ENCODE assay signal across 9 cellular contexts in the genomic region with DNA sequence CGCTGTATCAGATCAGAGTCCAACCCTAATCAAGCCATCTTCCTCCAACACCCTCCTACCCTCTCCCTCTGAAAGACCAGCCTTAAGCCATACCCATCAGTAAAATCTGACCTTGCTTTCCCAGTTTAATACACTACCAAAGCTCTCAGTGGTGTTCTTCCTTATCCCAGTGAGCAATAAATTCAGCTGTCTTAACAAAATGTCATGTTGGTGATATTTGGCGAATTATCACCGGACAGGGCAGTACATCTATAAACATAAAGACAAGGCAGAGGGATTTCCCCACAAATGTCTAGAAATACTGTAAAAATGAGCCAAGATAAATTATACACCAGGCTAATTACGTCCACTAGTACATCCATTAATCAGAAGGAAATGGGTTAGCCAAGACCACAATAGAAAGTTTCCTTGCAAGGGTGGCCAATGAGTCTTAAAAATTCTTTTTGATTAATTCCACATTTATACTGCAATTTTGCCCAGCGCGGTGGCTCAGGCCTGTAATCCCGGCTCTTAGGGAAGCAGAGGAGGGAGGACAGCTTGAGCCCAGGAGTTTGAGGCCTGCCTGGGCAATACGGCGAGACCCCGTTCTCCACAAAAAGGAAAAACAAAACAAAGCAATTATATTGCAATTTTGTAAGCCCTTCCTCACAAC. TPM values are rescaled to one million over a fixed set of nuclear protein-coding genes. Genes with fewer than 3 reads are reported as not detected.
DNase-seq lines count a peak whose midpoint lies in the region; ATAC-seq, FAIRE-seq and TF ChIP-seq lines count a peak whose summit lies in the region.
"Had no signal": no experiment of that assay in that cellular context is flagged by ENCODE, and none has a peak within 500 bp of the region (broad histone marks: within the 10 kb centered on the region; RNA-seq: fewer than 3 reads in every experiment).

No MANE protein-coding gene starts in this region.

- intact Hi-C loops in heart left ventricle (cut with DNase I) (loop anchor here in 4 of 10 donors (2.0 to 10.0 kb wide), 4 partner anchors 112 to 434 kb away; partner anchors contain the start of genes ZNF292 (in 2 of the 4) and SLC35A1 (in 1 of the 4)), Right ventricle myocardium superior (cut with DNase I) (no loop called here), K562 (cut with micrococcal nuclease) (loop anchor here (2.0 kb wide), 1 partner anchor 112 kb away; no protein-coding TSS in a partner anchor), uterus (cut with DNase I; ENCODE audit: low total_unique reads) (no loop called here)

- H3K9me3 ChIP-seq in heart left ventricle (no peaks in the 10 kb centered on the region), K562 (replicated peaks; ENCODE audit: control insufficient read depth, insufficient read depth, low read depth, low read length) (no peaks in the 10 kb centered on the region), uterus (no peaks in the 10 kb centered on the region)

- H3K4me3 Mint-ChIP-seq in memory B cell, result peak overlapping the region; percentile 92

- peaks cover 11% of the 10 kb centered on the region; the same call in 1 of the 2 replicates for H4K20me1 ChIP-seq in K562 (replicated peaks; ENCODE audit: control insufficient read depth, insufficient read depth, low read length)

- CTCF ChIA-PET in K562 (lab: Yijun Ruan, JAX; ENCODE audit: low intra/inter-chr PET ratio), result no interaction called here

- FAIRE-seq in K562 (lab: Jason Lieb, UNC), result no peak

- H3K27me3 ChIP-seq in heart left ventricle (no peaks in the 10 kb centered on the region), K562 (ENCODE audit: control insufficient read depth in 2 of 2, insufficient read depth in 2 of 2, low read length in 2 of 2) (no peaks in the 10 kb centered on the region), uterus (no peaks in the 10 kb centered on the region)

- no peak for TF ChIP-seq RAD21 in K562 (CRISPR knock-in tag; conservative IDR thresholded peaks at IDR 0.05 in 1 of 2, IDR thresholded peaks at IDR 0.05 in 1 of 2)

- POLR2A ChIA-PET in K562 (lab: Yijun Ruan, JAX), result interaction anchor here (0.6 to 2.0 kb wide), 16 partner anchors 8 to 393 kb away, joined by 3 to 6 read pairs (median 4); no protein-coding TSS in a partner anchor

- no peaks in the 10 kb centered on the region for H3K9me3 Mint-ChIP-seq in memory B cell

- no peak for TF ChIP-seq EP300 in K562 (IDR thresholded peaks at IDR 0.05; ENCODE audit: low read length)

- peaks cover 91% of the 10 kb centered on the region for H3K79me2 ChIP-seq in K562 (ENCODE audit: control insufficient read depth, insufficient read depth, low read length)

- H3K4me3 ChIP-seq in heart left ventricle, result peak overlapping the region; percentile 60 to 96 (median 84)
- H3K4me3 ChIP-seq in K562, result peak overlapping the region; percentile 87
- peak overlapping the region; percentile 58 to 87 for H3K4me3 ChIP-seq in uterus

- no TSS peak for BruUV-seq in K562 (replicated peaks; lab: Mats Ljungman, UMichigan)

- ATAC-seq in heart left ventricle, result no peak
- ATAC-seq in Right ventricle myocardium superior (ENCODE audit: poor library complexity), result no peak
- ATAC-seq in K562, result peak; percentile 2; the same call in 2 of the 3 replicates
- no peak for ATAC-seq in memory B cell (ENCODE audit: low read depth)
- no peak for ATAC-seq in GM18511 (IDR thresholded peaks at IDR 0.05; ENCODE audit: unreplicated experiment)
- no peak for ATAC-seq in GM19351 (IDR thresholded peaks at IDR 0.05; ENCODE audit: unreplicated experiment)

- peak overlapping the region; percentile 96 to 100 for H3K9ac ChIP-seq in K562 (ENCODE audit: insufficient read depth in 1 of 2, low read depth in 2 of 2, low read length in 2 of 2)

- H3K27me3 Mint-ChIP-seq in memory B cell, result no peaks in the 10 kb centered on the region

- peaks cover 0 to 11% (median 6%) of the 10 kb centered on the region in 9 donors for H3K36me3 ChIP-seq in heart left ventricle
- peaks cover 49% of the 10 kb centered on the region for H3K36me3 ChIP-seq in K562 (ENCODE audit: control insufficient read depth, insufficient read depth, low read length)
- no peaks in the 10 kb centered on the region for H3K36me3 ChIP-seq in uterus

- WGBS in heart left ventricle, 4 donors, result 34 to 37% (median 35%) methylated on average over 10 of the region's 10 CpGs
- WGBS in K562 (ENCODE audit: insufficient coverage, low coverage, missing lambda C conversion rate), result 3% methylated on average over 10 of the region's 10 CpGs

- DNase-seq in heart left ventricle (no peak), Right ventricle myocardium superior (no peak), K562 (ENCODE audit: extremely low read depth in 1 of 4, low spot score in 3 of 4) (peak in 1 of 4 experiments; percentile 14), memory B cell (ENCODE audit: low spot score in 2 of 2) (no peak), uterus (no peak), DMS114 treated with DMSO at 0.1 percent for 48 hours (lab: John Stamatoyannopoulos, UW; ENCODE audit: unreplicated experiment) (no peak)
- DNase-seq: activated CD8-positive, alpha-beta memory T cell treated with anti-CD3 and anti-CD28 coated beads, Interleukin-2, amount 50 U/mL, for 4 hours had no signal

- no peaks in the 10 kb centered on the region for H3K9me1 ChIP-seq in K562 (ENCODE audit: control insufficient read depth, insufficient read depth, low read length)

- no peak for TF ChIP-seq CTCF in heart left ventricle (IDR thresholded peaks at IDR 0.05)
- no peak for TF ChIP-seq CTCF in K562 (IDR thresholded peaks at IDR 0.05 in 2 of 3, conservative IDR thresholded peaks at IDR 0.05 in 1 of 3; ENCODE audit: insufficient read depth in 2 of 3, low read depth in 1 of 3, low read length in 3 of 3)
- no peak for TF ChIP-seq CTCF in uterus (IDR thresholded peaks at IDR 0.05)

- peak overlapping the region; percentile 100 for H3K4me2 ChIP-seq in K562 (ENCODE audit: insufficient read depth, low read length)

- in situ Hi-C loops in K562 (cut with MboI), result no loop called here

- H3K36me3 Mint-ChIP-seq in memory B cell, result peaks cover 8% of the 10 kb centered on the region

- H2AFZ ChIP-seq in K562 (ENCODE audit: low read depth, low read length), result peak overlapping the region; percentile 99

- H3K27ac Mint-ChIP-seq in memory B cell, result peak overlapping the region; percentile 96

- H3K27ac ChIP-seq in heart left ventricle (peak overlapping the region in 7 of 12 donors; percentile 82 to 92 (median 84)), K562 (ENCODE audit: extremely low read depth, low read depth, low read length) (peak overlapping the region; percentile 95), uterus (peak overlapping the region; percentile 71 to 85)

- TF ChIP-seq POLR2A in heart left ventricle (IDR thresholded peaks at IDR 0.05) (no peak), K562 (conservative IDR thresholded peaks at IDR 0.05) (no peak), uterus (IDR thresholded peaks at IDR 0.05) (no peak)

- peaks cover 36% of the 10 kb centered on the region for H3K4me1 Mint-ChIP-seq in memory B cell

- peaks cover 6 to 57% (median 34%) of the 10 kb centered on the region in 12 donors for H3K4me1 ChIP-seq in heart left ventricle
- H3K4me1 ChIP-seq in K562 (replicated peaks in 1 of 2; ENCODE audit: control insufficient read depth in 2 of 2, insufficient read depth in 2 of 2, low read length in 2 of 2), result peaks cover 0 to 8% of the 10 kb centered on the region in 2 experiments; a peak in 3 of 5 replicates
- H3K4me1 ChIP-seq in uterus, result peaks cover 8 to 14% of the 10 kb centered on the region in 2 donors

RNA-seq across cellular contexts. Expression of gene RARS2, which starts 0.9 kb away (rescaled TPM):
- total RNA-seq in heart left ventricle (10 to 100 TPM; 13.3 to 24.2 (median 20.3) TPM), Right ventricle myocardium superior (16.8 TPM), K562 (2014; rRNA removed) (27.1 and 30.0 TPM in 2 replicates), K562 (2014; rRNA removed; fragmentation: Illumina TruSeq; extraction: Trizol) (43.4 and 52.9 TPM in 2 replicates), K562 (2015; rRNA removed; fragmentation: Illumina TruSeq; extraction: Trizol) (41.7 and 45.3 TPM in 2 replicates), K562 (2021) (32.9 and 33.5 TPM in 2 replicates), uterus (10 to 100 TPM; 15.6 to 61.3 (median 44.1) TPM)
- polyA plus RNA-seq in heart left ventricle (10 to 100 TPM; 10.2 to 21.2 TPM), K562 (2011; rRNA removed) (28.0 and 30.7 TPM in 2 replicates), K562 (2014; fragmentation: Illumina TruSeq; extraction: Trizol) (37.5 and 46.4 TPM in 2 replicates), K562 (2014; fragmentation: Nextera tagmentation; extraction: Ambion mirVana) (10 to 100 TPM; 57.4 to 92.7 TPM), K562 (2014; rRNA removed) (33.3 and 33.9 TPM in 2 replicates)
- 18.9 and 62.8 TPM in 2 replicates for total RNA-seq in K562 (2011; cell fraction: chromatin; rRNA removed; ENCODE audit: low replicate concordance)
- total RNA-seq in K562 (2011; cell fraction: nucleolus; rRNA removed), result 13.2 and 15.1 TPM in 2 replicates
- 17.4 and 17.9 TPM in 2 replicates for total RNA-seq in K562 (2011; cell fraction: nucleoplasm; rRNA removed)
- polyA plus RNA-seq in K562 (2011; cell fraction: cytosol; rRNA removed), result 7.6 and 12.6 TPM in 2 replicates
- 19.2 and 28.4 TPM in 2 replicates for polyA plus RNA-seq in K562 (2011; cell fraction: nucleus; rRNA removed)
- polyA plus RNA-seq in K562 (2012), result 32.8 and 38.1 TPM in 2 replicates
- 27.3 and 30.1 TPM in 2 replicates for polyA minus RNA-seq in K562 (2011; rRNA and poly(A)+ RNA removed)
- polyA minus RNA-seq in K562 (2011; cell fraction: cytosol; rRNA and poly(A)+ RNA removed), result 7.2 and 8.1 TPM in 2 replicates
- 17.9 and 26.8 TPM in 2 replicates for polyA minus RNA-seq in K562 (2011; cell fraction: nucleus; rRNA and poly(A)+ RNA removed)

RNA-seq across cellular contexts. Expression of gene ORC3, which starts 1.1 kb away (rescaled TPM):
- total RNA-seq in heart left ventricle, result 10 to 100 TPM; 15.2 to 28.6 (median 20.8) TPM
- polyA plus RNA-seq in heart left ventricle, result 10 to 100 TPM; 15.4 to 18.8 TPM
- total RNA-seq in Right ventricle myocardium superior, result 17.9 TPM
- total RNA-seq in K562 (2011; cell fraction: chromatin; rRNA removed; ENCODE audit: low replicate concordance), result 53.2 and 151 TPM in 2 replicates
- total RNA-seq in K562 (2011; cell fraction: nucleolus; rRNA removed), result 21.5 and 31.5 TPM in 2 replicates
- total RNA-seq in K562 (2011; cell fraction: nucleoplasm; rRNA removed), result 74.9 and 108 TPM in 2 replicates
- 28.8 and 34.7 TPM in 2 replicates for total RNA-seq in K562 (2014; rRNA removed)
- total RNA-seq in K562 (2014; rRNA removed; fragmentation: Illumina TruSeq; extraction: Trizol), result 74.8 and 79.8 TPM in 2 replicates
- total RNA-seq in K562 (2015; rRNA removed; fragmentation: Illumina TruSeq; extraction: Trizol), result 50.3 and 57.8 TPM in 2 replicates
- total RNA-seq in K562 (2021), result 47.5 and 49.0 TPM in 2 replicates
- 79.9 and 111 TPM in 2 replicates for polyA plus RNA-seq in K562 (2011; rRNA removed)
- polyA plus RNA-seq in K562 (2011; cell fraction: cytosol; rRNA removed), result 19.0 and 33.2 TPM in 2 replicates
- polyA plus RNA-seq in K562 (2011; cell fraction: nucleus; rRNA removed), result 39.7 and 53.3 TPM in 2 replicates
- polyA plus RNA-seq in K562 (2012), result 33.8 and 36.8 TPM in 2 replicates
- polyA plus RNA-seq in K562 (2014; fragmentation: Illumina TruSeq; extraction: Trizol), result 59.9 and 79.1 TPM in 2 replicates
- polyA plus RNA-seq in K562 (2014; fragmentation: Nextera tagmentation; extraction: Ambion mirVana), result 100 to 1,000 TPM; 128 to 159 TPM
- polyA plus RNA-seq in K562 (2014; rRNA removed), result 45.1 and 52.1 TPM in 2 replicates
- 115 and 120 TPM in 2 replicates for polyA minus RNA-seq in K562 (2011; rRNA and poly(A)+ RNA removed)
- 17.9 and 27.9 TPM in 2 replicates for polyA minus RNA-seq in K562 (2011; cell fraction: cytosol; rRNA and poly(A)+ RNA removed)
- 35.0 and 63.3 TPM in 2 replicates for polyA minus RNA-seq in K562 (2011; cell fraction: nucleus; rRNA and poly(A)+ RNA removed)
- total RNA-seq in uterus, result 10 to 100 TPM in 3 of 4 donors, 1 to 10 TPM in 1; 6.2 to 43.9 (median 24.8) TPM
